Comparison of ENCODE assay signal across 19 cellular contexts in the genomic region with DNA sequence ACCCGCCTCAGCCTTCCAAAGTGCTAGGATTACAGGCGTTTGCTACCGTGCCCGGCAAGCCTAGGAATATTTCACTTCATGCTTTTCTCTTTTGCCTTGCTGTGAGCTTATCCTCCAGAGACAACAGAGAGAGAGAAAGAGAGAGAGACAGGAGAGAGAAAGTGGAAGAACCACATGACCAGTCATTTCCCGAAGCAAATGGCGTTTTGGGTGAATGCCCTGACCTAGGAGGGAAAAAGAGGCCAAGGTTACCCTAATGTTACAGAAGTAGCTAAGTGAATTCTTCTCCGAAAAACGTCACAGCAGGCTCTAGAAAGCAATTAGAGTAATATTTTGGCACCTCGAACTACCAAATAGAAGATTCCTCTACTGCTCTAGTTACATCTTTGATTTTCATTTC.
"Had no signal": no experiment of that assay in that cellular context is flagged by ENCODE, and none has a peak within 500 bp of the region (broad histone marks: within the 10 kb centered on the region; RNA-seq: fewer than 3 reads in every experiment).

No MANE protein-coding gene starts in this region.

- H3K27me3 ChIP-seq: foreskin keratinocyte, transverse colon, vagina had no signal

- H3K27me3 Mint-ChIP-seq: activated naive CD4-positive, alpha-beta T cell treated with anti-CD3 and anti-CD28 coated beads, Interleukin-2, amount 50 U/mL, for 24 hours had no signal

- H3K4me3 Mint-ChIP-seq: activated naive CD4-positive, alpha-beta T cell treated with anti-CD3 and anti-CD28 coated beads, Interleukin-2, amount 50 U/mL, for 24 hours; mesothelial cell of epicardium; nephron had no signal

- H3K27ac ChIP-seq: foreskin keratinocyte, lower lobe of right lung, transverse colon, vagina had no signal

- H3K4me1 ChIP-seq: foreskin keratinocyte, lower lobe of right lung, transverse colon had no signal

- ATAC-seq: foreskin keratinocyte, left colon, lower lobe of right lung had no signal

- DNase-seq: activated CD4-positive, alpha-beta T cell treated with anti-CD3 and anti-CD28 coated beads, Interleukin-2, amount 50 U/mL, for 1 hour; activated CD8-positive, alpha-beta memory T cell treated with anti-CD3 and anti-CD28 coated beads for 24 hours; activated CD8-positive, alpha-beta memory T cell treated with anti-CD3 and anti-CD28 coated beads, Interleukin-2, amount 50 U/mL, for 48 hours; activated effector memory CD4-positive, alpha-beta T cell treated with Interleukin-2 at 50 U/mL for 16 hours; activated T-cell treated with anti-CD3 and anti-CD28 coated beads, Interleukin-2, amount 50 U/mL, for 48 hours; foreskin keratinocyte; left colon; lower lobe of right lung; retina; stimulated activated CD4-positive, alpha-beta T cell treated with anti-CD3 and anti-CD28 coated beads, Interleukin-12 subunit alpha, Interleukin-12 subunit beta, amount 100 ng/mL, for 4 hours; stimulated activated CD4-positive, alpha-beta T cell treated with anti-CD3 and anti-CD28 coated beads, Interleukin-1b, Interleukin-23, amount 100 ng/mL, for 48 hours; stimulated activated CD8-positive, alpha-beta memory T cell treated with anti-CD3 and anti-CD28 coated beads, Interleukin-4, amount 100 ng/mL, for 48 hours; stimulated activated naive CD4-positive, alpha-beta T cell; T-helper 9 cell; transverse colon had no signal

- H3K4me1 Mint-ChIP-seq: mesothelial cell of epicardium, nephron had no signal

- H3K9me3 Mint-ChIP-seq: activated naive CD4-positive, alpha-beta T cell treated with anti-CD3 and anti-CD28 coated beads, Interleukin-2, amount 50 U/mL, for 24 hours; mesothelial cell of epicardium; nephron had no signal

- H3K36me3 Mint-ChIP-seq: activated naive CD4-positive, alpha-beta T cell treated with anti-CD3 and anti-CD28 coated beads, Interleukin-2, amount 50 U/mL, for 24 hours; mesothelial cell of epicardium had no signal

- H3K36me3 ChIP-seq: lower lobe of right lung, transverse colon, vagina had no signal

- H3K4me3 ChIP-seq: lower lobe of right lung, transverse colon, vagina had no signal

- H3K27ac Mint-ChIP-seq: activated naive CD4-positive, alpha-beta T cell treated with anti-CD3 and anti-CD28 coated beads, Interleukin-2, amount 50 U/mL, for 24 hours; mesothelial cell of epicardium had no signal

- H3K9me3 ChIP-seq: lower lobe of right lung, transverse colon, vagina had no signal
